14 cellular contexts compared by ENCODE assay signal in genomic region chr7:131927770-131928169, GRCh38.
DNase-seq lines count a peak whose midpoint lies in the region; FAIRE-seq and TF ChIP-seq lines count a peak whose summit lies in the region.
"Had no signal": no experiment of that assay in that cellular context is flagged by ENCODE, and none has a peak within 500 bp of the region (broad histone marks: within the 10 kb centered on the region; RNA-seq: fewer than 3 reads in every experiment).

No MANE protein-coding gene starts in this region.

- 89% methylated on average over 8 of the region's 8 CpGs; no CpG with 5 or more reads in 1 of the 2 experiments for WGBS in endodermal cell (ENCODE audit: insufficient coverage in 1 of 2, insufficient read length in 1 of 2), 2 experiments
- WGBS in neuronal stem cell (ENCODE audit: extremely low coverage in 2 of 2, insufficient read length in 2 of 2, insufficient replicate concordance in 1 of 2), 2 donors, result no CpG with 5 or more reads among the region's 8 CpGs
- no CpG with 5 or more reads among the region's 8 CpGs for WGBS in mesendoderm (ENCODE audit: extremely low coverage, insufficient coverage, low lambda C conversion rate)

- H3K27me3 ChIP-seq in bronchial epithelial cell (ENCODE audit: control insufficient read depth, insufficient read depth, low read length), result no peaks in the 10 kb centered on the region
- H3K27me3 ChIP-seq in endodermal cell (ENCODE audit: control insufficient read depth, insufficient read depth, low read length, poor library complexity, severe bottlenecking), result no peaks in the 10 kb centered on the region
- no peaks in the 10 kb centered on the region for H3K27me3 ChIP-seq in neuronal stem cell (ENCODE audit: control insufficient read depth in 3 of 3, insufficient read depth in 3 of 3, low read depth in 1 of 3, low read length in 3 of 3)
- H3K27me3 ChIP-seq in mesendoderm (ENCODE audit: insufficient read depth, low read length, poor library complexity), result no peaks in the 10 kb centered on the region

- H4K8ac ChIP-seq in neuronal stem cell (ENCODE audit: low read depth, low read length) (no peak overlapping the region), mesendoderm (ENCODE audit: low read depth, low read length) (no peak overlapping the region)

- H2AK5ac ChIP-seq in neuronal stem cell (ENCODE audit: low read depth, low read length), result peak overlapping the region; percentile 17
- no peak overlapping the region for H2AK5ac ChIP-seq in mesendoderm (ENCODE audit: low read length)

- H3K23ac ChIP-seq in neuronal stem cell (ENCODE audit: low read depth, low read length, poor library complexity) (no peak overlapping the region), mesendoderm (ENCODE audit: low read length) (no peak overlapping the region)

- H4K91ac ChIP-seq in neuronal stem cell (ENCODE audit: low read depth, low read length, poor library complexity), result no peak overlapping the region

- H3K4me1 Mint-ChIP-seq in endodermal cell, result no peaks in the 10 kb centered on the region
- H3K4me1 Mint-ChIP-seq: CD14-positive monocyte had no signal

- H2BK12ac ChIP-seq in neuronal stem cell (ENCODE audit: low read length), result no peak overlapping the region

- H3K9ac ChIP-seq in endodermal cell (ENCODE audit: extremely low read depth, low read length, poor library complexity, severe bottlenecking) (no peak overlapping the region), neuronal stem cell (ENCODE audit: low read depth, low read length, poor library complexity) (no peak overlapping the region), mesendoderm (ENCODE audit: low read length) (no peak overlapping the region)

- H3K27me3 Mint-ChIP-seq in endodermal cell (ENCODE audit: insufficient read depth), result peaks cover 2% of the 10 kb centered on the region

- DNase-seq in bronchial epithelial cell (ENCODE audit: low read depth) (no peak), endodermal cell (peak; percentile 16), neuronal stem cell (ENCODE audit: low spot score) (no peak), mesendoderm (no peak), COLO668 (lab: John Stamatoyannopoulos, UW; ENCODE audit: unreplicated experiment) (no peak)
- DNase-seq in NK-92 treated with Interleukin-12 subunit alpha and Interleukin-12 subunit beta, amount 100 ng/mL, for 24 hours (lab: John Stamatoyannopoulos, UW), result no peak
- DNase-seq: Caco-2, DND-41, GDM1, HCEC 1CT, IMR-90 had no signal

- no peak overlapping the region for H3K27ac Mint-ChIP-seq in endodermal cell
- H3K27ac Mint-ChIP-seq: CD14-positive monocyte; CD8-positive, alpha-beta T cell had no signal

- no peak overlapping the region for H2BK5ac ChIP-seq in neuronal stem cell (ENCODE audit: low read length)
- H2BK5ac ChIP-seq in mesendoderm (ENCODE audit: low read length), result no peak overlapping the region

- H2AFZ ChIP-seq in neuronal stem cell (ENCODE audit: low read length), result no peak overlapping the region

- TF ChIP-seq CTCF in bronchial epithelial cell (IDR thresholded peaks at IDR 0.05; ENCODE audit: insufficient read depth, low read length, severe bottlenecking) (no peak), endodermal cell (conservative IDR thresholded peaks at IDR 0.05) (no peak)

- no peak overlapping the region for H3K4me3 Mint-ChIP-seq in endodermal cell
- H3K4me3 Mint-ChIP-seq: CD14-positive monocyte; CD8-positive, alpha-beta T cell had no signal

- no peak overlapping the region for H3K4me2 ChIP-seq in neuronal stem cell (ENCODE audit: insufficient read depth, low read length, poor library complexity, severe bottlenecking)
- H3K4me2 ChIP-seq in mesendoderm (ENCODE audit: low read length), result no peak overlapping the region

- H3K4me3 ChIP-seq in bronchial epithelial cell (ENCODE audit: low read depth, low read length) (no peak overlapping the region), endodermal cell (ENCODE audit: low read length) (no peak overlapping the region), neuronal stem cell (ENCODE audit: low read length in 2 of 2) (no peak overlapping the region), mesendoderm (ENCODE audit: low read length) (no peak overlapping the region)

- H3K79me2 ChIP-seq in mesendoderm (ENCODE audit: control insufficient read depth, insufficient read depth, low read length), result no peaks in the 10 kb centered on the region

- H2BK120ac ChIP-seq in neuronal stem cell (ENCODE audit: low read depth, low read length), result peak overlapping the region; percentile 10
- H2BK120ac ChIP-seq in mesendoderm (ENCODE audit: low read depth, low read length), result no peak overlapping the region

- H2BK15ac ChIP-seq in neuronal stem cell (ENCODE audit: low read length) (no peak overlapping the region), mesendoderm (replicated peaks; ENCODE audit: low read depth) (no peak overlapping the region)

- no peaks in the 10 kb centered on the region for H3K79me1 ChIP-seq in neuronal stem cell (ENCODE audit: low read depth, low read length)
- H3K79me1 ChIP-seq in mesendoderm (ENCODE audit: low read length), result no peaks in the 10 kb centered on the region

- H3K14ac ChIP-seq in neuronal stem cell (ENCODE audit: low read length), result no peak overlapping the region

- H3K36me3 Mint-ChIP-seq in endodermal cell (ENCODE audit: low read depth), result no peaks in the 10 kb centered on the region
- H3K36me3 Mint-ChIP-seq: CD14-positive monocyte; CD8-positive, alpha-beta T cell had no signal

- H4K5ac ChIP-seq in mesendoderm (ENCODE audit: low read length), result no peak overlapping the region

- H3K18ac ChIP-seq in neuronal stem cell (ENCODE audit: low read length) (no peak overlapping the region), mesendoderm (ENCODE audit: low read length) (no peak overlapping the region)

- no peaks in the 10 kb centered on the region for H3K9me3 Mint-ChIP-seq in endodermal cell
- H3K9me3 Mint-ChIP-seq: CD8-positive, alpha-beta T cell had no signal

- H3K36me3 ChIP-seq in bronchial epithelial cell (ENCODE audit: control insufficient read depth, insufficient read depth, low read length), result no peaks in the 10 kb centered on the region
- no peaks in the 10 kb centered on the region for H3K36me3 ChIP-seq in endodermal cell (ENCODE audit: control insufficient read depth, insufficient read depth, low read length)
- H3K36me3 ChIP-seq in neuronal stem cell (replicated peaks in 1 of 2; ENCODE audit: control insufficient read depth in 2 of 2, insufficient read depth in 2 of 2, low read length in 2 of 2), result no peaks in the 10 kb centered on the region
- H3K36me3 ChIP-seq in mesendoderm (ENCODE audit: control insufficient read depth, insufficient read depth, low read length), result no peaks in the 10 kb centered on the region

- H3K27ac ChIP-seq in endodermal cell (ENCODE audit: low read depth, low read length) (no peak overlapping the region), neuronal stem cell (replicated peaks; ENCODE audit: low read length) (no peak overlapping the region), mesendoderm (ENCODE audit: low read depth, low read length) (no peak overlapping the region)

- no peaks in the 10 kb centered on the region for H3K9me3 ChIP-seq in endodermal cell (ENCODE audit: control insufficient read depth, low read length)
- no peaks in the 10 kb centered on the region for H3K9me3 ChIP-seq in neuronal stem cell (replicated peaks in 1 of 2; ENCODE audit: control insufficient read depth in 2 of 2, insufficient read depth in 1 of 2, low read depth in 1 of 2, low read length in 2 of 2)
- H3K9me3 ChIP-seq: Caco-2 had no signal

- H3K4ac ChIP-seq in neuronal stem cell (ENCODE audit: low read length) (no peak overlapping the region), mesendoderm (ENCODE audit: low read depth, low read length) (no peak overlapping the region)

- no peaks in the 10 kb centered on the region for H3K4me1 ChIP-seq in endodermal cell (ENCODE audit: control insufficient read depth, insufficient read depth, low read length)
- peaks cover 0 to 3% of the 10 kb centered on the region in 2 donors for H3K4me1 ChIP-seq in neuronal stem cell (ENCODE audit: control insufficient read depth in 2 of 2, insufficient read depth in 1 of 2, low read depth in 1 of 2, low read length in 2 of 2)
- H3K4me1 ChIP-seq in mesendoderm (ENCODE audit: control insufficient read depth, low read depth, low read length), result no peaks in the 10 kb centered on the region
- H3K4me1 ChIP-seq: Caco-2 had no signal

- FAIRE-seq in bronchial epithelial cell (lab: Jason Lieb, UNC), result peak; percentile 43
- FAIRE-seq: GM19239 had no signal

- no peak overlapping the region for H3K56ac ChIP-seq in mesendoderm (ENCODE audit: low read length)
